7 cellular contexts compared by ENCODE assay signal in the genomic region with DNA sequence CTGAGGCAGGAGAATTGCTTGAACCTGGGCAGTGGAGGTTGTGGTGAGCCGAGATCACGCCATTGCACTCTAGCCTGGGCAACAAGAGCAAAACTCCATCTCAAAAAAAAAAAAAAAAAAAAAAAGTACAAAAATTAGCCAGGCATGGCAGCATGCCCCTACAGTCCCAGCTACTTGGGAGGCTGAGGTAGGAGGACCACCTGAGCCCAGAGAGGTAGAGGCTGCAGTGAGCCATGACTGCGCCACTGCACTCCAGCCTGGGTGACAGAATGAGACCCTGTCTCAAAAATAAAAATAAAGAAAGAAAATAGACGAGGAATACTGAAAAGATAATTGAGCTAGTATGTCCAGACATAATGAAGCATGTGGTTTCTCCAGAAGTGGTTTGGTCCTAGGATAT. TPM values are rescaled to one million over a fixed set of nuclear protein-coding genes. Genes with fewer than 3 reads are reported as not detected.
DNase-seq lines count a peak whose midpoint lies in the region; ATAC-seq, FAIRE-seq and TF ChIP-seq lines count a peak whose summit lies in the region.
"Not testable (repeated sequence)": the region's sequence is repeated elsewhere in the genome, so short reads cannot be mapped to it uniquely, and the experiment has no call there.
"Had no signal": no experiment of that assay in that cellular context is flagged by ENCODE, and none has a peak within 500 bp of the region (broad histone marks: within the 10 kb centered on the region; RNA-seq: fewer than 3 reads in every experiment).

No MANE protein-coding gene starts in this region.

- not testable (repeated sequence) for TF ChIP-seq POLR2A in HepG2 (IDR thresholded peaks at IDR 0.05; ENCODE audit: insufficient read depth in 1 of 2, low read depth in 2 of 2, low read length in 2 of 2)

- H3K4me1 Mint-ChIP-seq in CD4-positive, alpha-beta T cell (ENCODE audit: low read depth), result peaks cover 38% of the 10 kb centered on the region
- H3K4me1 Mint-ChIP-seq in activated naive CD8-positive, alpha-beta T cell treated with anti-CD3 and anti-CD28 coated beads for 36 hours, result peaks cover 50% of the 10 kb centered on the region
- H3K4me1 Mint-ChIP-seq in stimulated activated memory B cell treated with anti-CD40 and anti-IgM and Interleukin-4, amounts not matched to agents 10 μg/mL and 1 μg/mL and 100 μg/mL, for 72 hours, result peaks cover 51% of the 10 kb centered on the region

- 0 out of 2 replicates have a peak, but pooled peaks cover 18% of the 10 kb centered on the region for H4K20me1 ChIP-seq in KMS-11 (ENCODE audit: insufficient read depth)
- H4K20me1 ChIP-seq in HepG2 (ENCODE audit: insufficient read depth, low read length), result peaks cover 58% of the 10 kb centered on the region

- H3K36me3 Mint-ChIP-seq in CD4-positive, alpha-beta T cell (ENCODE audit: low read depth), result peaks cover 65% of the 10 kb centered on the region
- peaks cover 44% of the 10 kb centered on the region for H3K36me3 Mint-ChIP-seq in activated naive CD8-positive, alpha-beta T cell treated with anti-CD3 and anti-CD28 coated beads for 36 hours
- H3K36me3 Mint-ChIP-seq in stimulated activated memory B cell treated with anti-CD40 and anti-IgM and Interleukin-4, amounts not matched to agents 10 μg/mL and 1 μg/mL and 100 μg/mL, for 72 hours, result peaks cover 48% of the 10 kb centered on the region

- peak overlapping the region; percentile 44; the same call in 1 of the 2 replicates for H3K4me2 ChIP-seq in KMS-11
- H3K4me2 ChIP-seq in HepG2 (ENCODE audit: low read depth, low read length), result peak overlapping the region; percentile 77

- TF ChIP-seq CTCF in CD4-positive, alpha-beta T cell (IDR thresholded peaks at IDR 0.05); KMS-11 (conservative IDR thresholded peaks at IDR 0.05; ENCODE audit: low read depth, low read length); WERI-Rb-1 (IDR thresholded peaks at IDR 0.05; ENCODE audit: low read depth, low read length); HepG2 (CRISPR knock-in tag; IDR thresholded peaks at IDR 0.05): not testable (repeated sequence)

- DNase-seq in CD4-positive, alpha-beta T cell; WERI-Rb-1; activated naive CD8-positive, alpha-beta T cell treated with anti-CD3 and anti-CD28 coated beads for 36 hours; HepG2 (ENCODE audit: low spot score): not testable (repeated sequence)

- H3K27ac ChIP-seq in CD4-positive, alpha-beta T cell (ENCODE audit: low read depth, low read length); KMS-11: not testable (repeated sequence)
- H3K27ac ChIP-seq in WERI-Rb-1 (peak overlapping the region; percentile 70), HepG2 (ENCODE audit: extremely low read length, insufficient read depth, low read length) (peak overlapping the region; percentile 20)

- not testable (repeated sequence) for TF ChIP-seq RAD21 in HepG2 (CRISPR knock-in tag; IDR thresholded peaks at IDR 0.05)

- not testable (repeated sequence) for H3K9me3 ChIP-seq in CD4-positive, alpha-beta T cell (ENCODE audit: control insufficient read depth, low read length); WERI-Rb-1 (ENCODE audit: severe bottlenecking); HepG2 (ENCODE audit: low read length)

- not testable (repeated sequence) for H3K4me3 ChIP-seq in KMS-11 (IDR thresholded peaks at IDR 0.05; ENCODE audit: insufficient read depth, low read depth, low read length)
- H3K4me3 ChIP-seq in WERI-Rb-1 (ENCODE audit: low read depth, low read length) (peak overlapping the region; percentile 74), HepG2 (replicated peaks in 1 of 3; ENCODE audit: insufficient read depth in 1 of 3, low read depth in 2 of 3, low read length in 3 of 3) (peak overlapping the region in 1 of 3 experiments; percentile 18; a peak in 1 of 6 replicates)

- intact Hi-C loops in CD4-positive, alpha-beta T cell (cut with DNase I, micrococcal nuclease), result loop anchor here in 1 of 2 experiments (10.0 kb wide), 1 partner anchor 366 kb away; no protein-coding TSS in a partner anchor
- intact Hi-C loops in HepG2 (cut with micrococcal nuclease; ENCODE audit: unreplicated experiment), result not testable (repeated sequence)

- H3K27ac Mint-ChIP-seq in CD4-positive, alpha-beta T cell, result peak overlapping the region; percentile 66
- H3K27ac Mint-ChIP-seq in activated naive CD8-positive, alpha-beta T cell treated with anti-CD3 and anti-CD28 coated beads for 36 hours, result peak overlapping the region; percentile 68
- peak overlapping the region; percentile 96 for H3K27ac Mint-ChIP-seq in stimulated activated memory B cell treated with anti-CD40 and anti-IgM and Interleukin-4, amounts not matched to agents 10 μg/mL and 1 μg/mL and 100 μg/mL, for 72 hours

- peaks cover 33% of the 10 kb centered on the region for H3K4me1 ChIP-seq in KMS-11 (ENCODE audit: low read depth, poor library complexity, severe bottlenecking)
- peaks cover 76% of the 10 kb centered on the region for H3K4me1 ChIP-seq in HepG2 (ENCODE audit: insufficient read depth, low read length)

- POLR2A ChIA-PET in CD4-positive, alpha-beta T cell (lab: Charles Lee), result interaction anchor here (0.7 to 2.7 kb wide), 5 partner anchors 18 to 178 kb away, joined by 3 to 10 read pairs (median 4); a partner anchor contains a TSS
- POLR2A ChIA-PET in HepG2 (lab: Yijun Ruan, JAX), result interaction anchor here (1.1 to 13.3 kb wide), 7 partner anchors 8 to 66 kb away, joined by 4 to 690 read pairs (median 11); a partner anchor contains a TSS

- H3K27me3 Mint-ChIP-seq in CD4-positive, alpha-beta T cell; activated naive CD8-positive, alpha-beta T cell treated with anti-CD3 and anti-CD28 coated beads for 36 hours; stimulated activated memory B cell treated with anti-CD40 and anti-IgM and Interleukin-4, amounts not matched to agents 10 μg/mL and 1 μg/mL and 100 μg/mL, for 72 hours: not testable (repeated sequence)

- BruUV-seq in HepG2 (replicated peaks; lab: Mats Ljungman, UMichigan), result not testable (repeated sequence)

- CTCF ChIA-PET in CD4-positive, alpha-beta T cell (lab: Charles Lee), result interaction anchor here (0.6 kb wide), 1 partner anchor 16 kb away, joined by 3 read pairs; no protein-coding TSS in a partner anchor
- CTCF ChIA-PET in HepG2 (lab: Yijun Ruan, JAX; ENCODE audit: low intra/inter-chr PET ratio, low total read pairs), result not testable (repeated sequence)

- H2AFZ ChIP-seq in KMS-11 (ENCODE audit: low read depth); HepG2 (ENCODE audit: low read length): not testable (repeated sequence)

- H3K36me3 ChIP-seq in KMS-11 (ENCODE audit: insufficient read depth), result peaks cover 15% of the 10 kb centered on the region; the same call in 1 of the 2 replicates
- H3K36me3 ChIP-seq in WERI-Rb-1, result peaks cover 57% of the 10 kb centered on the region
- H3K36me3 ChIP-seq in HepG2 (replicated peaks in 1 of 2; ENCODE audit: control insufficient read depth in 1 of 2, insufficient read depth in 2 of 2, low read length in 2 of 2), result peaks cover 19 to 46% of the 10 kb centered on the region in 2 experiments

- ATAC-seq in CD4-positive, alpha-beta T cell (ENCODE audit: poor library complexity); HepG2; stimulated activated memory B cell treated with anti-CD40 and anti-IgM and Interleukin-4, amounts not matched to agents 10 μg/mL and 1 μg/mL and 100 μg/mL, for 72 hours: not testable (repeated sequence)

- in situ Hi-C loops in HepG2 (cut with HindIII; ENCODE audit: extremely low pct_ligation_motif_present, low pct_unique_long_range_greater_than_20kb), result not testable (repeated sequence)

- peak overlapping the region; percentile 85 for H3K4me3 Mint-ChIP-seq in CD4-positive, alpha-beta T cell
- not testable (repeated sequence) for H3K4me3 Mint-ChIP-seq in activated naive CD8-positive, alpha-beta T cell treated with anti-CD3 and anti-CD28 coated beads for 36 hours
- H3K4me3 Mint-ChIP-seq in stimulated activated memory B cell treated with anti-CD40 and anti-IgM and Interleukin-4, amounts not matched to agents 10 μg/mL and 1 μg/mL and 100 μg/mL, for 72 hours, result peak overlapping the region; percentile 99

- H3K27me3 ChIP-seq in CD4-positive, alpha-beta T cell (ENCODE audit: control insufficient read depth, insufficient read depth, low read length); KMS-11 (ENCODE audit: insufficient read depth, low read depth); WERI-Rb-1 (ENCODE audit: insufficient read depth, low read depth, severe bottlenecking); HepG2 (ENCODE audit: control insufficient read depth in 1 of 2, insufficient read depth in 2 of 2, low read length in 2 of 2): not testable (repeated sequence)

- not testable (repeated sequence) for H3K9me3 Mint-ChIP-seq in CD4-positive, alpha-beta T cell; activated naive CD8-positive, alpha-beta T cell treated with anti-CD3 and anti-CD28 coated beads for 36 hours; stimulated activated memory B cell treated with anti-CD40 and anti-IgM and Interleukin-4, amounts not matched to agents 10 μg/mL and 1 μg/mL and 100 μg/mL, for 72 hours

- peaks cover 69% of the 10 kb centered on the region for H3K79me2 ChIP-seq in KMS-11 (ENCODE audit: insufficient read depth, low read depth)
- peaks cover 70% of the 10 kb centered on the region for H3K79me2 ChIP-seq in HepG2 (ENCODE audit: insufficient read depth, low read length)

- TF ChIP-seq EP300 in HepG2 (IDR thresholded peaks at IDR 0.05; ENCODE audit: low read depth in 2 of 2, low read length in 2 of 2); HepG2 (CRISPR knock-in tag; IDR thresholded peaks at IDR 0.05; ENCODE audit: borderline replicate concordance): not testable (repeated sequence)

- not testable (repeated sequence) for FAIRE-seq in HepG2 (lab: Jason Lieb, UNC)

- WGBS in HepG2 (ENCODE audit: low lambda C conversion rate), result 88% methylated on average over 4 of the region's 4 CpGs

- H3K9ac ChIP-seq in KMS-11; HepG2 (ENCODE audit: insufficient read depth, low read depth, low read length): not testable (repeated sequence)

RNA-seq across cellular contexts. Expression of a gene that starts 3.3 kb away (rescaled TPM):
- 10 to 100 TPM; 18.1 to 24.1 TPM for total RNA-seq in CD4-positive, alpha-beta T cell
- 100 to 1,000 TPM; 746 to 755 TPM for total RNA-seq in activated naive CD8-positive, alpha-beta T cell treated with anti-CD3 and anti-CD28 coated beads for 36 hours
- total RNA-seq in HepG2 (2016; rRNA removed; fragmentation: Illumina TruSeq; extraction: Trizol), result 1,898 and 2,651 TPM in 2 replicates
- 648 and 690 TPM in 2 replicates for total RNA-seq in HepG2 (2016; cell fraction: cytosol; rRNA removed; fragmentation: Illumina TruSeq; extraction: Trizol; ENCODE audit: low read depth)
- 1,942 and 2,764 TPM in 2 replicates for total RNA-seq in HepG2 (2016; cell fraction: insoluble cytoplasmic fraction; rRNA removed; fragmentation: Illumina TruSeq; extraction: Trizol)
- total RNA-seq in HepG2 (2016; cell fraction: membrane; rRNA removed; fragmentation: Illumina TruSeq; extraction: Trizol), result 688 and 689 TPM in 2 replicates
- total RNA-seq in HepG2 (2016; cell fraction: nucleus; rRNA removed; fragmentation: Illumina TruSeq; extraction: Trizol), result 599 and 644 TPM in 2 replicates
- polyA plus RNA-seq in HepG2 (2011; rRNA removed), result 550 and 761 TPM in 2 replicates
- 477 and 587 TPM in 2 replicates for polyA plus RNA-seq in HepG2 (2011; cell fraction: cytosol; rRNA removed)
- 93.4 and 123 TPM in 2 replicates for polyA plus RNA-seq in HepG2 (2011; cell fraction: nucleus; rRNA removed)
- 725 and 786 TPM in 2 replicates for polyA plus RNA-seq in HepG2 (2012)
- polyA plus RNA-seq in HepG2 (2016; cell fraction: cytosol; fragmentation: Illumina TruSeq; extraction: Trizol; ENCODE audit: low read depth), result 598 and 600 TPM in 2 replicates
- polyA plus RNA-seq in HepG2 (2016; cell fraction: insoluble cytoplasmic fraction; fragmentation: Illumina TruSeq; extraction: Trizol; ENCODE audit: low read depth), result 2,458 and 2,666 TPM in 2 replicates
- 496 and 500 TPM in 2 replicates for polyA plus RNA-seq in HepG2 (2016; cell fraction: membrane; fragmentation: Illumina TruSeq; extraction: Trizol; ENCODE audit: low read depth)
- polyA plus RNA-seq in HepG2 (2016; cell fraction: nucleus; fragmentation: Illumina TruSeq; extraction: Trizol; ENCODE audit: insufficient read depth, low read depth), result 910 and 953 TPM in 2 replicates
- polyA minus RNA-seq in HepG2 (2011; rRNA and poly(A)+ RNA removed; ENCODE audit: low replicate concordance), result 219 and 566 TPM in 2 replicates
- 202 and 238 TPM in 2 replicates for polyA minus RNA-seq in HepG2 (2011; cell fraction: cytosol; rRNA and poly(A)+ RNA removed)
- 82.1 and 96.2 TPM in 2 replicates for polyA minus RNA-seq in HepG2 (2011; cell fraction: nucleus; rRNA and poly(A)+ RNA removed)

RNA-seq across cellular contexts. Expression of a gene that starts 18.3 kb away (rescaled TPM):
- total RNA-seq in CD4-positive, alpha-beta T cell, result under 1 TPM; 0.27 to 0.81 TPM
- total RNA-seq in activated naive CD8-positive, alpha-beta T cell treated with anti-CD3 and anti-CD28 coated beads for 36 hours, result 10 to 100 TPM; 10.3 to 10.5 TPM
- 10.3 and 13.4 TPM in 2 replicates for total RNA-seq in HepG2 (2016; rRNA removed; fragmentation: Illumina TruSeq; extraction: Trizol)
- total RNA-seq in HepG2 (2016; cell fraction: cytosol; rRNA removed; fragmentation: Illumina TruSeq; extraction: Trizol; ENCODE audit: low read depth), result 1.7 and 1.8 TPM in 2 replicates
- 9.5 and 12.8 TPM in 2 replicates for total RNA-seq in HepG2 (2016; cell fraction: insoluble cytoplasmic fraction; rRNA removed; fragmentation: Illumina TruSeq; extraction: Trizol)
- total RNA-seq in HepG2 (2016; cell fraction: membrane; rRNA removed; fragmentation: Illumina TruSeq; extraction: Trizol), result 6.3 and 6.7 TPM in 2 replicates
- total RNA-seq in HepG2 (2016; cell fraction: nucleus; rRNA removed; fragmentation: Illumina TruSeq; extraction: Trizol), result 4.7 and 6.2 TPM in 2 replicates
- polyA plus RNA-seq in HepG2 (2011; rRNA removed), result 11.6 and 12.9 TPM in 2 replicates
- 10.0 and 13.8 TPM in 2 replicates for polyA plus RNA-seq in HepG2 (2011; cell fraction: cytosol; rRNA removed)
- 6.5 and 7.9 TPM in 2 replicates for polyA plus RNA-seq in HepG2 (2011; cell fraction: nucleus; rRNA removed)
- polyA plus RNA-seq in HepG2 (2012), result 5.7 and 8.2 TPM in 2 replicates
- polyA plus RNA-seq in HepG2 (2016; cell fraction: cytosol; fragmentation: Illumina TruSeq; extraction: Trizol; ENCODE audit: low read depth), result 2.7 and 4.1 TPM in 2 replicates
- polyA plus RNA-seq in HepG2 (2016; cell fraction: insoluble cytoplasmic fraction; fragmentation: Illumina TruSeq; extraction: Trizol; ENCODE audit: low read depth), result 16.0 and 18.0 TPM in 2 replicates
- 9.0 and 9.8 TPM in 2 replicates for polyA plus RNA-seq in HepG2 (2016; cell fraction: membrane; fragmentation: Illumina TruSeq; extraction: Trizol; ENCODE audit: low read depth)
- 7.7 and 8.8 TPM in 2 replicates for polyA plus RNA-seq in HepG2 (2016; cell fraction: nucleus; fragmentation: Illumina TruSeq; extraction: Trizol; ENCODE audit: insufficient read depth, low read depth)
- polyA minus RNA-seq in HepG2 (2011; rRNA and poly(A)+ RNA removed; ENCODE audit: low replicate concordance), result 44.1 and 56.1 TPM in 2 replicates
- 11.0 and 11.6 TPM in 2 replicates for polyA minus RNA-seq in HepG2 (2011; cell fraction: cytosol; rRNA and poly(A)+ RNA removed)
- 7.9 and 9.4 TPM in 2 replicates for polyA minus RNA-seq in HepG2 (2011; cell fraction: nucleus; rRNA and poly(A)+ RNA removed)

RNA-seq across cellular contexts. Expression of a gene that starts 18.5 kb away (rescaled TPM):
- under 1 TPM; 0.42 to 0.58 TPM for total RNA-seq in CD4-positive, alpha-beta T cell
- 1 to 10 TPM; 5.2 to 5.5 TPM for total RNA-seq in activated naive CD8-positive, alpha-beta T cell treated with anti-CD3 and anti-CD28 coated beads for 36 hours
- total RNA-seq in HepG2 (2016; rRNA removed; fragmentation: Illumina TruSeq; extraction: Trizol), result 4.4 and 5.2 TPM in 2 replicates
- 1.7 and 2.0 TPM in 2 replicates for total RNA-seq in HepG2 (2016; cell fraction: cytosol; rRNA removed; fragmentation: Illumina TruSeq; extraction: Trizol; ENCODE audit: low read depth)
- 3.6 and 5.0 TPM in 2 replicates for total RNA-seq in HepG2 (2016; cell fraction: insoluble cytoplasmic fraction; rRNA removed; fragmentation: Illumina TruSeq; extraction: Trizol)
- 4.4 and 4.6 TPM in 2 replicates for total RNA-seq in HepG2 (2016; cell fraction: membrane; rRNA removed; fragmentation: Illumina TruSeq; extraction: Trizol)
- 3.7 and 7.2 TPM in 2 replicates for total RNA-seq in HepG2 (2016; cell fraction: nucleus; rRNA removed; fragmentation: Illumina TruSeq; extraction: Trizol)
- 8.3 and 8.4 TPM in 2 replicates for polyA plus RNA-seq in HepG2 (2011; rRNA removed)
- 7.4 and 7.9 TPM in 2 replicates for polyA plus RNA-seq in HepG2 (2011; cell fraction: cytosol; rRNA removed)
- 9.2 and 10.0 TPM in 2 replicates for polyA plus RNA-seq in HepG2 (2011; cell fraction: nucleus; rRNA removed)
- 3.7 and 3.9 TPM in 2 replicates for polyA plus RNA-seq in HepG2 (2012)
- 1.1 and 2.1 TPM in 2 replicates for polyA plus RNA-seq in HepG2 (2016; cell fraction: cytosol; fragmentation: Illumina TruSeq; extraction: Trizol; ENCODE audit: low read depth)
- 4.7 and 5.7 TPM in 2 replicates for polyA plus RNA-seq in HepG2 (2016; cell fraction: insoluble cytoplasmic fraction; fragmentation: Illumina TruSeq; extraction: Trizol; ENCODE audit: low read depth)
- polyA plus RNA-seq in HepG2 (2016; cell fraction: membrane; fragmentation: Illumina TruSeq; extraction: Trizol; ENCODE audit: low read depth), result 3.4 and 4.3 TPM in 2 replicates
- 12.7 and 14.5 TPM in 2 replicates for polyA plus RNA-seq in HepG2 (2016; cell fraction: nucleus; fragmentation: Illumina TruSeq; extraction: Trizol; ENCODE audit: insufficient read depth, low read depth)
- 8.9 and 15.8 TPM in 2 replicates for polyA minus RNA-seq in HepG2 (2011; rRNA and poly(A)+ RNA removed; ENCODE audit: low replicate concordance)
- 2.3 and 3.3 TPM in 2 replicates for polyA minus RNA-seq in HepG2 (2011; cell fraction: cytosol; rRNA and poly(A)+ RNA removed)
- 5.3 and 5.6 TPM in 2 replicates for polyA minus RNA-seq in HepG2 (2011; cell fraction: nucleus; rRNA and poly(A)+ RNA removed)
- total RNA-seq: ascending aorta had no signal

RNA-seq across cellular contexts. Expression of a gene that starts 27.4 kb away (rescaled TPM):
- 1 to 10 TPM; 2.8 to 3.4 TPM for total RNA-seq in CD4-positive, alpha-beta T cell
- total RNA-seq in activated naive CD8-positive, alpha-beta T cell treated with anti-CD3 and anti-CD28 coated beads for 36 hours, result 1 to 10 TPM; 2.4 to 2.9 TPM
- total RNA-seq in HepG2 (2016; rRNA removed; fragmentation: Illumina TruSeq; extraction: Trizol), result 5.5 and 6.9 TPM in 2 replicates
- total RNA-seq in HepG2 (2016; cell fraction: cytosol; rRNA removed; fragmentation: Illumina TruSeq; extraction: Trizol; ENCODE audit: low read depth), result 2.9 and 3.4 TPM in 2 replicates
- total RNA-seq in HepG2 (2016; cell fraction: insoluble cytoplasmic fraction; rRNA removed; fragmentation: Illumina TruSeq; extraction: Trizol), result 5.6 and 6.8 TPM in 2 replicates
- total RNA-seq in HepG2 (2016; cell fraction: membrane; rRNA removed; fragmentation: Illumina TruSeq; extraction: Trizol), result 8.7 and 9.4 TPM in 2 replicates
- total RNA-seq in HepG2 (2016; cell fraction: nucleus; rRNA removed; fragmentation: Illumina TruSeq; extraction: Trizol), result 6.2 and 6.8 TPM in 2 replicates
- 8.8 and 9.6 TPM in 2 replicates for polyA plus RNA-seq in HepG2 (2011; rRNA removed)
- polyA plus RNA-seq in HepG2 (2011; cell fraction: cytosol; rRNA removed), result 9.0 and 9.1 TPM in 2 replicates
- polyA plus RNA-seq in HepG2 (2011; cell fraction: nucleus; rRNA removed), result 10.2 TPM in 2 replicates
- polyA plus RNA-seq in HepG2 (2012), result 6.1 and 8.0 TPM in 2 replicates
- 2.3 and 2.9 TPM in 2 replicates for polyA plus RNA-seq in HepG2 (2016; cell fraction: cytosol; fragmentation: Illumina TruSeq; extraction: Trizol; ENCODE audit: low read depth)
- 5.0 and 6.3 TPM in 2 replicates for polyA plus RNA-seq in HepG2 (2016; cell fraction: insoluble cytoplasmic fraction; fragmentation: Illumina TruSeq; extraction: Trizol; ENCODE audit: low read depth)
- 6.6 and 6.8 TPM in 2 replicates for polyA plus RNA-seq in HepG2 (2016; cell fraction: membrane; fragmentation: Illumina TruSeq; extraction: Trizol; ENCODE audit: low read depth)
- 8.1 and 8.7 TPM in 2 replicates for polyA plus RNA-seq in HepG2 (2016; cell fraction: nucleus; fragmentation: Illumina TruSeq; extraction: Trizol; ENCODE audit: insufficient read depth, low read depth)
- polyA minus RNA-seq in HepG2 (2011; rRNA and poly(A)+ RNA removed; ENCODE audit: low replicate concordance), result 4.1 and 11.9 TPM in 2 replicates
- polyA minus RNA-seq in HepG2 (2011; cell fraction: cytosol; rRNA and poly(A)+ RNA removed), result 4.9 and 5.6 TPM in 2 replicates
- 7.0 and 7.3 TPM in 2 replicates for polyA minus RNA-seq in HepG2 (2011; cell fraction: nucleus; rRNA and poly(A)+ RNA removed)

RNA-seq across cellular contexts. Expression of a gene that starts 32.3 kb away (rescaled TPM):
- 10 to 100 TPM; 25.3 to 31.0 TPM for total RNA-seq in CD4-positive, alpha-beta T cell
- 100 to 1,000 TPM; 181 to 203 TPM for total RNA-seq in activated naive CD8-positive, alpha-beta T cell treated with anti-CD3 and anti-CD28 coated beads for 36 hours
- total RNA-seq in HepG2 (2016; rRNA removed; fragmentation: Illumina TruSeq; extraction: Trizol), result 217 and 233 TPM in 2 replicates
- total RNA-seq in HepG2 (2016; cell fraction: cytosol; rRNA removed; fragmentation: Illumina TruSeq; extraction: Trizol; ENCODE audit: low read depth), result 83.2 and 92.8 TPM in 2 replicates
- total RNA-seq in HepG2 (2016; cell fraction: insoluble cytoplasmic fraction; rRNA removed; fragmentation: Illumina TruSeq; extraction: Trizol), result 217 and 238 TPM in 2 replicates
- total RNA-seq in HepG2 (2016; cell fraction: membrane; rRNA removed; fragmentation: Illumina TruSeq; extraction: Trizol), result 122 and 152 TPM in 2 replicates
- 126 and 130 TPM in 2 replicates for total RNA-seq in HepG2 (2016; cell fraction: nucleus; rRNA removed; fragmentation: Illumina TruSeq; extraction: Trizol)
- polyA plus RNA-seq in HepG2 (2011; rRNA removed), result 181 and 188 TPM in 2 replicates
- polyA plus RNA-seq in HepG2 (2011; cell fraction: cytosol; rRNA removed), result 171 and 206 TPM in 2 replicates
- 120 and 146 TPM in 2 replicates for polyA plus RNA-seq in HepG2 (2011; cell fraction: nucleus; rRNA removed)
- 115 TPM in 2 replicates for polyA plus RNA-seq in HepG2 (2012)
- polyA plus RNA-seq in HepG2 (2016; cell fraction: cytosol; fragmentation: Illumina TruSeq; extraction: Trizol; ENCODE audit: low read depth), result 68.5 and 93.5 TPM in 2 replicates
- polyA plus RNA-seq in HepG2 (2016; cell fraction: insoluble cytoplasmic fraction; fragmentation: Illumina TruSeq; extraction: Trizol; ENCODE audit: low read depth), result 208 and 214 TPM in 2 replicates
- polyA plus RNA-seq in HepG2 (2016; cell fraction: membrane; fragmentation: Illumina TruSeq; extraction: Trizol; ENCODE audit: low read depth), result 89.6 and 126 TPM in 2 replicates
- polyA plus RNA-seq in HepG2 (2016; cell fraction: nucleus; fragmentation: Illumina TruSeq; extraction: Trizol; ENCODE audit: insufficient read depth, low read depth), result 233 and 234 TPM in 2 replicates
- polyA minus RNA-seq in HepG2 (2011; rRNA and poly(A)+ RNA removed; ENCODE audit: low replicate concordance), result 185 and 208 TPM in 2 replicates
- polyA minus RNA-seq in HepG2 (2011; cell fraction: cytosol; rRNA and poly(A)+ RNA removed), result 70.5 and 79.0 TPM in 2 replicates
- polyA minus RNA-seq in HepG2 (2011; cell fraction: nucleus; rRNA and poly(A)+ RNA removed), result 93.6 and 111 TPM in 2 replicates

Comparison
In these comparisons a context has a peak if more than half of its experiments do, and no peak if none do; other contexts are left out.
1. RNA of a gene that starts 3.3 kb away (total RNA-seq): 599 to 2,764 TPM in HepG2 and 746 to 755 TPM in activated naive CD8-positive, alpha-beta T cell treated with anti-CD3 and anti-CD28 coated beads for 36 hours; 18.1 to 24.1 TPM in CD4-positive, alpha-beta T cell; every median in the first group is over 10 times any median in the second.
2. Peak in every context shown above with its lines, with median percentiles within 50 percentile points of each other: H3K27ac Mint-ChIP-seq.